ENCODE assay signal across 1 cellular context in the genomic region with DNA sequence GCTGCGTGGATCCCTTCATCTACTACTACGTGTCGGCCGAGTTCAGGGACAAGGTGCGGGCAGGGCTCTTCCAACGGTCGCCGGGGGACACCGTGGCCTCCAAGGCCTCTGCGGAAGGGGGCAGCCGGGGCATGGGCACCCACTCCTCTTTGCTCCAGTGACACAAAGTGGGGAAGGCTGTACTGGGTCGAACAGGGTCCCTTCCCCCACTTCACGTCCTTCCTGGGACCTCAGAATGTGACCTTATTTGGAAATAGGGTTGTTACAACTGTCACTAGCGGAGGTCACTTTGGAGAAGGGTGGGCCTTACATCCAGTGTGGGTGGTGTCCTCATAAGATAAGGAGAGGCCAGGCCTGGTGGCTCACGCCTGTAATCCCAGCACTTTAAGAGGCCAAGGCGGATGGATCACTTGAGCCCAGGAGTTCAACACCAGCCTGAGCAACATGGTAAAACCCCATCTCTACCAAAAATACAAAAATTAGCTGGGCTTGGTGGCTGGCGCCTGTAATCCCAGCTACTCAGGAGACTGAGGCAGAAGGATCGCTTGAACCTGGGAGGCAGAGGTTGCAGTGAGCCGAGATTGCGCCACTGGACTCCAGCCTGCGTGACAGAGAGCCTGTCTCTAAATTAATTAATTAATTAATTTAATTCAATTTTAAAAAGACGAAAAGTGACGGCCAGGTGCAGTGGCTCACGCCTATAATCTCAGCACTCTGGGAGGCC.
A peak's percentile ranks its signal among the peaks of the same experiment; 100 is the strongest.
TF ChIP-seq lines count a peak whose summit lies in the region.

No MANE protein-coding gene starts in this region.

TF ChIP-seq in K562, 482 proteins besides CTCF, POLR2A, EP300 and RAD21 (continued from another document and continues in another):
- TF ChIP-seq NONO (IDR thresholded peaks at IDR 0.05; ENCODE audit: low read depth in 2 of 2, low read length in 1 of 2) (no peak), TCF3 (CRISPR knock-in tag; IDR thresholded peaks at IDR 0.05) (peak; percentile 73), HMGN3 (IDR thresholded peaks at IDR 0.05; ENCODE audit: borderline replicate concordance, extremely low read depth, insufficient read length, low read depth, low read length) (peak; percentile 18), POLR2G (IDR thresholded peaks at IDR 0.05; ENCODE audit: low read depth, low read length) (peak; percentile 38; the same call in 1 of the 2 replicates), KLF6 (CRISPR knock-in tag; IDR thresholded peaks at IDR 0.05; ENCODE audit: borderline replicate concordance) (no peak), SREBF2 (CRISPR knock-in tag; IDR thresholded peaks at IDR 0.05) (no peak), MXI1 (IDR thresholded peaks at IDR 0.05; ENCODE audit: low read depth, low read length) (no peak), PURB (CRISPR knock-in tag; IDR thresholded peaks at IDR 0.05; ENCODE audit: low read depth) (no peak), RCOR1 (IDR thresholded peaks at IDR 0.05; ENCODE audit: borderline replicate concordance in 1 of 2, low read depth in 2 of 2, low read length in 2 of 2) (peak in 1 of 2 experiments; percentile 84; a peak in 2 of 4 replicates), ZNF79 (CRISPR knock-in tag; IDR thresholded peaks at IDR 0.05; ENCODE audit: low read depth) (no peak), ZNF165 (CRISPR knock-in tag; IDR thresholded peaks at IDR 0.05; ENCODE audit: borderline replicate concordance) (no peak), ZNF584 (CRISPR knock-in tag; IDR thresholded peaks at IDR 0.05; ENCODE audit: low read depth) (peak; percentile 33; the same call in 1 of the 2 replicates), ETS1 (conservative IDR thresholded peaks at IDR 0.05; ENCODE audit: control insufficient read depth, low read depth, low read length) (no peak), ZBED1 (IDR thresholded peaks at IDR 0.05) (0 out of 2 replicates have a peak, but pooled peaks have one; percentile 30), NR1H2 (CRISPR knock-in tag; IDR thresholded peaks at IDR 0.05) (no peak), ZNF696 (CRISPR knock-in tag; conservative IDR thresholded peaks at IDR 0.05) (no peak), ZBTB7A (IDR thresholded peaks at IDR 0.05; ENCODE audit: borderline replicate concordance, control insufficient read depth, low read depth, low read length) (no peak), L3MBTL2 (IDR thresholded peaks at IDR 0.05) (peak; percentile 45; the same call in 1 of the 2 replicates), NCOA6 (IDR thresholded peaks at IDR 0.05) (no peak), HEY1 (CRISPR knock-in tag; IDR thresholded peaks at IDR 0.05; ENCODE audit: borderline replicate concordance) (no peak), ELF1 (tag; IDR thresholded peaks at IDR 0.05) (0 out of 2 replicates have a peak, but pooled peaks have one; percentile 50), E4F1 (CRISPR knock-in tag; IDR thresholded peaks at IDR 0.05; ENCODE audit: borderline replicate concordance) (0 out of 2 replicates have a peak, but pooled peaks have one; percentile 10), MEIS2 (IDR thresholded peaks at IDR 0.05; ENCODE audit: partially characterized antibody) (peak; percentile 75), PPARD (CRISPR knock-in tag; IDR thresholded peaks at IDR 0.05) (no peak), ZKSCAN8 (CRISPR knock-in tag; IDR thresholded peaks at IDR 0.05) (peak; percentile 88; the same call in 1 of the 2 replicates), MYC (IDR thresholded peaks at IDR 0.05; ENCODE audit: low read depth, low read length) (no peak; the same call in 1 of the 2 replicates), MYC (CRISPR knock-in tag; IDR thresholded peaks at IDR 0.05; ENCODE audit: borderline replicate concordance, low read depth) (no peak; the same call in none of the 2 replicates), SAFB (IDR thresholded peaks at IDR 0.05; ENCODE audit: borderline replicate concordance, low read depth, low read length) (no peak), HOMEZ (CRISPR knock-in tag; IDR thresholded peaks at IDR 0.05) (no peak), MTF1 (CRISPR knock-in tag; IDR thresholded peaks at IDR 0.05; ENCODE audit: borderline replicate concordance) (no peak), KDM2B (CRISPR knock-in tag; IDR thresholded peaks at IDR 0.05) (no peak), FIP1L1 (IDR thresholded peaks at IDR 0.05; ENCODE audit: low read depth, low read length, poor library complexity, severe bottlenecking) (no peak), ATF7 (IDR thresholded peaks at IDR 0.05) (peak; percentile 75), ZNF311 (CRISPR knock-in tag; IDR thresholded peaks at IDR 0.05) (0 out of 2 replicates have a peak, but pooled peaks have one; percentile 13), HCFC1 (IDR thresholded peaks at IDR 0.05; ENCODE audit: low read depth, low read length) (no peak), HES1 (IDR thresholded peaks at IDR 0.05; ENCODE audit: low read depth) (peak; percentile 82), NFIC (IDR thresholded peaks at IDR 0.05) (peak; percentile 25; the same call in 1 of the 2 replicates), DDX20 (tag; IDR thresholded peaks at IDR 0.05; ENCODE audit: low read depth) (no peak), SRSF7 (optimal IDR thresholded peaks at IDR 0.05; ENCODE audit: low read depth, low read length) (no peak)
- TF ChIP-seq, protein P1, sequence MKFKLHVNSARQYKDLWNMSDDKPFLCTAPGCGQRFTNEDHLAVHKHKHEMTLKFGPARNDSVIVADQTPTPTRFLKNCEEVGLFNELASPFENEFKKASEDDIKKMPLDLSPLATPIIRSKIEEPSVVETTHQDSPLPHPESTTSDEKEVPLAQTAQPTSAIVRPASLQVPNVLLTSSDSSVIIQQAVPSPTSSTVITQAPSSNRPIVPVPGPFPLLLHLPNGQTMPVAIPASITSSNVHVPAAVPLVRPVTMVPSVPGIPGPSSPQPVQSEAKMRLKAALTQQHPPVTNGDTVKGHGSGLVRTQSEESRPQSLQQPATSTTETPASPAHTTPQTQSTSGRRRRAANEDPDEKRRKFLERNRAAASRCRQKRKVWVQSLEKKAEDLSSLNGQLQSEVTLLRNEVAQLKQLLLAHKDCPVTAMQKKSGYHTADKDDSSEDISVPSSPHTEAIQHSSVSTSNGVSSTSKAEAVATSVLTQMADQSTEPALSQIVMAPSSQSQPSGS (CRISPR knock-in tag; IDR thresholded peaks at IDR 0.05): no peak
- TF ChIP-seq, protein P2, sequence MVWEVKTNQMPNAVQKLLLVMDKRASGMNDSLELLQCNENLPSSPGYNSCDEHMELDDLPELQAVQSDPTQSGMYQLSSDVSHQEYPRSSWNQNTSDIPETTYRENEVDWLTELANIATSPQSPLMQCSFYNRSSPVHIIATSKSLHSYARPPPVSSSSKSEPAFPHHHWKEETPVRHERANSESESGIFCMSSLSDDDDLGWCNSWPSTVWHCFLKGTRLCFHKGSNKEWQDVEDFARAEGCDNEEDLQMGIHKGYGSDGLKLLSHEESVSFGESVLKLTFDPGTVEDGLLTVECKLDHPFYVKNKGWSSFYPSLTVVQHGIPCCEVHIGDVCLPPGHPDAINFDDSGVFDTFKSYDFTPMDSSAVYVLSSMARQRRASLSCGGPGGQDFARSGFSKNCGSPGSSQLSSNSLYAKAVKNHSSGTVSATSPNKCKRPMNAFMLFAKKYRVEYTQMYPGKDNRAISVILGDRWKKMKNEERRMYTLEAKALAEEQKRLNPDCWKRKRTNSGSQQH (CRISPR knock-in tag; IDR thresholded peaks at IDR 0.05): no peak
- TF ChIP-seq, protein P3, sequence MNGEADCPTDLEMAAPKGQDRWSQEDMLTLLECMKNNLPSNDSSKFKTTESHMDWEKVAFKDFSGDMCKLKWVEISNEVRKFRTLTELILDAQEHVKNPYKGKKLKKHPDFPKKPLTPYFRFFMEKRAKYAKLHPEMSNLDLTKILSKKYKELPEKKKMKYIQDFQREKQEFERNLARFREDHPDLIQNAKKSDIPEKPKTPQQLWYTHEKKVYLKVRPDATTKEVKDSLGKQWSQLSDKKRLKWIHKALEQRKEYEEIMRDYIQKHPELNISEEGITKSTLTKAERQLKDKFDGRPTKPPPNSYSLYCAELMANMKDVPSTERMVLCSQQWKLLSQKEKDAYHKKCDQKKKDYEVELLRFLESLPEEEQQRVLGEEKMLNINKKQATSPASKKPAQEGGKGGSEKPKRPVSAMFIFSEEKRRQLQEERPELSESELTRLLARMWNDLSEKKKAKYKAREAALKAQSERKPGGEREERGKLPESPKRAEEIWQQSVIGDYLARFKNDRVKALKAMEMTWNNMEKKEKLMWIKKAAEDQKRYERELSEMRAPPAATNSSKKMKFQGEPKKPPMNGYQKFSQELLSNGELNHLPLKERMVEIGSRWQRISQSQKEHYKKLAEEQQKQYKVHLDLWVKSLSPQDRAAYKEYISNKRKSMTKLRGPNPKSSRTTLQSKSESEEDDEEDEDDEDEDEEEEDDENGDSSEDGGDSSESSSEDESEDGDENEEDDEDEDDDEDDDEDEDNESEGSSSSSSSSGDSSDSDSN (IDR thresholded peaks at IDR 0.05; ENCODE audit: borderline replicate concordance in 1 of 2, low read depth in 2 of 2, low read length in 2 of 2): peak in 1 of 2 experiments; percentile 8; a peak in 1 of 4 replicates
- TF ChIP-seq, protein P4, sequence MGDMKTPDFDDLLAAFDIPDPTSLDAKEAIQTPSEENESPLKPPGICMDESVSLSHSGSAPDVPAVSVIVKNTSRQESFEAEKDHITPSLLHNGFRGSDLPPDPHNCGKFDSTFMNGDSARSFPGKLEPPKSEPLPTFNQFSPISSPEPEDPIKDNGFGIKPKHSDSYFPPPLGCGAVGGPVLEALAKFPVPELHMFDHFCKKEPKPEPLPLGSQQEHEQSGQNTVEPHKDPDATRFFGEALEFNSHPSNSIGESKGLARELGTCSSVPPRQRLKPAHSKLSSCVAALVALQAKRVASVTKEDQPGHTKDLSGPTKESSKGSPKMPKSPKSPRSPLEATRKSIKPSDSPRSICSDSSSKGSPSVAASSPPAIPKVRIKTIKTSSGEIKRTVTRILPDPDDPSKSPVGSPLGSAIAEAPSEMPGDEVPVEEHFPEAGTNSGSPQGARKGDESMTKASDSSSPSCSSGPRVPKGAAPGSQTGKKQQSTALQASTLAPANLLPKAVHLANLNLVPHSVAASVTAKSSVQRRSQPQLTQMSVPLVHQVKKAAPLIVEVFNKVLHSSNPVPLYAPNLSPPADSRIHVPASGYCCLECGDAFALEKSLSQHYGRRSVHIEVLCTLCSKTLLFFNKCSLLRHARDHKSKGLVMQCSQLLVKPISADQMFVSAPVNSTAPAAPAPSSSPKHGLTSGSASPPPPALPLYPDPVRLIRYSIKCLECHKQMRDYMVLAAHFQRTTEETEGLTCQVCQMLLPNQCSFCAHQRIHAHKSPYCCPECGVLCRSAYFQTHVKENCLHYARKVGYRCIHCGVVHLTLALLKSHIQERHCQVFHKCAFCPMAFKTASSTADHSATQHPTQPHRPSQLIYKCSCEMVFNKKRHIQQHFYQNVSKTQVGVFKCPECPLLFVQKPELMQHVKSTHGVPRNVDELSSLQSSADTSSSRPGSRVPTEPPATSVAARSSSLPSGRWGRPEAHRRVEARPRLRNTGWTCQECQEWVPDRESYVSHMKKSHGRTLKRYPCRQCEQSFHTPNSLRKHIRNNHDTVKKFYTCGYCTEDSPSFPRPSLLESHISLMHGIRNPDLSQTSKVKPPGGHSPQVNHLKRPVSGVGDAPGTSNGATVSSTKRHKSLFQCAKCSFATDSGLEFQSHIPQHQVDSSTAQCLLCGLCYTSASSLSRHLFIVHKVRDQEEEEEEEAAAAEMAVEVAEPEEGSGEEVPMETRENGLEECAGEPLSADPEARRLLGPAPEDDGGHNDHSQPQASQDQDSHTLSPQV (IDR thresholded peaks at IDR 0.05): peak; percentile 67; the same call in 1 of the 2 replicates
- TF ChIP-seq, protein P5, sequence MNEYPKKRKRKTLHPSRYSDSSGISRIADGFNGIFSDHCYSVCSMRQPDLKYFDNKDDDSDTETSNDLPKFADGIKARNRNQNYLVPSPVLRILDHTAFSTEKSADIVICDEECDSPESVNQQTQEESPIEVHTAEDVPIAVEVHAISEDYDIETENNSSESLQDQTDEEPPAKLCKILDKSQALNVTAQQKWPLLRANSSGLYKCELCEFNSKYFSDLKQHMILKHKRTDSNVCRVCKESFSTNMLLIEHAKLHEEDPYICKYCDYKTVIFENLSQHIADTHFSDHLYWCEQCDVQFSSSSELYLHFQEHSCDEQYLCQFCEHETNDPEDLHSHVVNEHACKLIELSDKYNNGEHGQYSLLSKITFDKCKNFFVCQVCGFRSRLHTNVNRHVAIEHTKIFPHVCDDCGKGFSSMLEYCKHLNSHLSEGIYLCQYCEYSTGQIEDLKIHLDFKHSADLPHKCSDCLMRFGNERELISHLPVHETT (CRISPR knock-in tag; conservative IDR thresholded peaks at IDR 0.05 in 1 of 2, IDR thresholded peaks at IDR 0.05 in 1 of 2): no peak; a peak in 1 of 4 replicates
